ENCODE assay signal across 8 cellular contexts in the genomic region with DNA sequence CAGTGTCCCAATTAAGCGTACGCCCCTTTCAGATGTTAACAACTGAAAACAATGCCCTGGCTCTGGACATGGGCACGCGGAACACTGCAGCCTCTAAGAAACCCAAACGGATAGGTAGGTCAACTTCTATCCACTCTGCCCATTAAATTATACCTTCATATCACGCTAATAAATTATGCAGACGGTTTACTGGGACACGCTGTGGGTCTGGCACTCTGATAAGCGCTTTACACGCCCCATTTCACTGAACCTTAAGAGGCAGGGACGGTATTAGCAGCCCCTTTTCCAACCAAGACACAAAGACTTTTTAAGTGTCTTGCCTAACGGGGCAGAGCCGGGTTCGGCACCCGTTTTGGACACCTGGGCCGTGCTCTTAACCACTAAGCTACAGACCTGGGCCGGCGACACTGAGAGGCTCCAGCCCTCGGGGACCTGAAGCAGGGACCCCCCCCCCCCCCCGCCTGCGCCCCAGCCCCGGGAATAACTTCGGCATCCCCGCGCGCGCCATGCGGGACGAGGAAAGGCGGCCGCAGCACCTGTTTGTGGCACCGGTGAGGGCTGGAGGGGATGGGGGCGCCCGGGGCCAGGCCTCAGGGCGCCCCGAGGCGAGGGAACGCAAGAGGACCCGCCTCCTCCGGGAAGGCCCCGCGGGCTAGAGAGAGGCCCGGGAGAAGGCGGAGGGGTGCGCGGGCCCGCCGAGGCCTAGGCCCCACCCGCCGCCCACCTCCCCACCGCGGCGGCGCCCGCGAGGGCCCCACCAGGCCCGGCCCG. TPM values are rescaled to one million over a fixed set of nuclear protein-coding genes. Genes with fewer than 3 reads are reported as not detected.
DNase-seq lines count a peak whose midpoint lies in the region; ATAC-seq and TF ChIP-seq lines count a peak whose summit lies in the region.

No MANE protein-coding gene starts in this region.

- peak overlapping the region; percentile 58 for H3K4me2 ChIP-seq in neural cell (ENCODE audit: low read length)

- peak; percentile 31 for ATAC-seq in GM19328 (IDR thresholded peaks at IDR 0.05; ENCODE audit: unreplicated experiment)

- peak overlapping the region; percentile 30 for H2AFZ ChIP-seq in neural cell (ENCODE audit: low read depth, low read length)

- H4K20me1 ChIP-seq in neural cell (ENCODE audit: insufficient read depth) = no peaks in the 10 kb centered on the region

- no peaks in the 10 kb centered on the region for H3K9me2 ChIP-seq in neural cell (ENCODE audit: insufficient read depth, low read length)

- no peak for TF ChIP-seq RAD21 in neural cell (conservative IDR thresholded peaks at IDR 0.05)

- H3K27ac Mint-ChIP-seq in activated CD4-positive, alpha-beta T cell treated with anti-CD3 and anti-CD28 coated beads, Interleukin-2, amount 10 ng/mL, durations not matched to agents 24 days and 14 days = peak overlapping the region; percentile 93

- DNase-seq in AG10803 (ENCODE audit: low read depth) (no peak), epithelial cell of esophagus (ENCODE audit: low read depth) (peak; percentile 15), uterus (peak; percentile 36 to 40), GOT3 (lab: John Stamatoyannopoulos, UW) (no peak)
- peak; percentile 76 for DNase-seq in activated CD4-positive, alpha-beta T cell treated with anti-CD3 and anti-CD28 coated beads, Interleukin-2, amount 10 ng/mL, durations not matched to agents 24 days and 14 days

- peaks cover 22% of the 10 kb centered on the region for H3K36me3 Mint-ChIP-seq in activated CD4-positive, alpha-beta T cell treated with anti-CD3 and anti-CD28 coated beads, Interleukin-2, amount 10 ng/mL, durations not matched to agents 24 days and 14 days (ENCODE audit: low read depth)

- H3K9me3 Mint-ChIP-seq in activated CD4-positive, alpha-beta T cell treated with anti-CD3 and anti-CD28 coated beads, Interleukin-2, amount 10 ng/mL, durations not matched to agents 24 days and 14 days = no peaks in the 10 kb centered on the region

- peak overlapping the region; percentile 95 for H3K4me3 Mint-ChIP-seq in activated CD4-positive, alpha-beta T cell treated with anti-CD3 and anti-CD28 coated beads, Interleukin-2, amount 10 ng/mL, durations not matched to agents 24 days and 14 days

- no peak for TF ChIP-seq POLR2A in uterus (IDR thresholded peaks at IDR 0.05)

- no peak for TF ChIP-seq CTCF in AG10803 (conservative IDR thresholded peaks at IDR 0.05; ENCODE audit: low read length)
- TF ChIP-seq CTCF in epithelial cell of esophagus (IDR thresholded peaks at IDR 0.05; ENCODE audit: insufficient read depth, low read depth, low read length, missing control alignments) = no peak
- TF ChIP-seq CTCF in neural cell (IDR thresholded peaks at IDR 0.05; ENCODE audit: poor library complexity, severe bottlenecking) = no peak
- TF ChIP-seq CTCF in uterus (IDR thresholded peaks at IDR 0.05) = no peak

- no peaks in the 10 kb centered on the region for H3F3A ChIP-seq in neural cell (ENCODE audit: insufficient read depth, low read length, poor library complexity, severe bottlenecking)

- peaks cover 3% of the 10 kb centered on the region for H3K27me3 Mint-ChIP-seq in activated CD4-positive, alpha-beta T cell treated with anti-CD3 and anti-CD28 coated beads, Interleukin-2, amount 10 ng/mL, durations not matched to agents 24 days and 14 days

- H3K4me1 ChIP-seq in HUES64 (ENCODE audit: insufficient read depth, low read length) = peaks cover 6% of the 10 kb centered on the region
- no peaks in the 10 kb centered on the region for H3K4me1 ChIP-seq in uterus

- H3K27me3 ChIP-seq in HUES64 (ENCODE audit: insufficient read depth, low read length) (no peaks in the 10 kb centered on the region), neural cell (ENCODE audit: insufficient read depth, low read depth, low read length) (no peaks in the 10 kb centered on the region), uterus (no peaks in the 10 kb centered on the region)

- H3K9ac ChIP-seq in HUES64 (ENCODE audit: low read depth, low read length) (peak overlapping the region; percentile 91), neural cell (ENCODE audit: low read length) (peak overlapping the region; percentile 86)

- no peak for TF ChIP-seq EP300 in neural cell (conservative IDR thresholded peaks at IDR 0.05; ENCODE audit: poor library complexity, severe bottlenecking)

- no peaks in the 10 kb centered on the region for H3K9me3 ChIP-seq in HUES64 (ENCODE audit: insufficient read depth, low read depth, low read length)
- no peaks in the 10 kb centered on the region for H3K9me3 ChIP-seq in neural cell (ENCODE audit: low read length)
- no peaks in the 10 kb centered on the region for H3K9me3 ChIP-seq in uterus

- peak overlapping the region; percentile 80 for H3K4me3 ChIP-seq in AG10803 (ENCODE audit: low read length)
- H3K4me3 ChIP-seq in HUES64 (ENCODE audit: low read length) = peak overlapping the region; percentile 85
- peak overlapping the region; percentile 77 for H3K4me3 ChIP-seq in epithelial cell of esophagus (ENCODE audit: low read length)
- peak overlapping the region; percentile 73 for H3K4me3 ChIP-seq in neural cell (ENCODE audit: low read length)
- H3K4me3 ChIP-seq in uterus = peak overlapping the region; percentile 63 to 98

- H3K4me1 Mint-ChIP-seq in activated CD4-positive, alpha-beta T cell treated with anti-CD3 and anti-CD28 coated beads, Interleukin-2, amount 10 ng/mL, durations not matched to agents 24 days and 14 days = peaks cover 41% of the 10 kb centered on the region

- H3K79me2 ChIP-seq in neural cell (replicated peaks; ENCODE audit: insufficient read depth, low read length) = peaks cover 47% of the 10 kb centered on the region

- H3K27ac ChIP-seq in HUES64 (ENCODE audit: low read depth, low read length) (peak overlapping the region; percentile 81; the same call in 1 of the 2 replicates), neural cell (ENCODE audit: low read length) (peak overlapping the region; percentile 71), uterus (peak overlapping the region; percentile 94 to 96)

- under 1% methylated on average over 57 of the region's 58 CpGs for WGBS in HUES64

- H3K36me3 ChIP-seq in HUES64 (ENCODE audit: insufficient read depth, low read length) = 0 out of 2 replicates have a peak, but pooled peaks cover 6% of the 10 kb centered on the region
- no peaks in the 10 kb centered on the region for H3K36me3 ChIP-seq in neural cell (ENCODE audit: insufficient read depth, low read length)
- H3K36me3 ChIP-seq in uterus = no peaks in the 10 kb centered on the region

- intact Hi-C loops in activated CD4-positive, alpha-beta T cell treated with anti-CD3 and anti-CD28 coated beads, Interleukin-2, amount 10 ng/mL, durations not matched to agents 24 days and 14 days (cut with micrococcal nuclease) = loop anchor here (1.0 to 5.0 kb wide), 5 partner anchors 21 to 141 kb away; a partner anchor contains a TSS
- intact Hi-C loops in uterus (cut with DNase I; ENCODE audit: low total_unique reads) = no loop called here

TF ChIP-seq in neural cell, 6 proteins besides CTCF, POLR2A, EP300 and RAD21:
- TF ChIP-seq TAF1 (IDR thresholded peaks at IDR 0.05; ENCODE audit: low read depth) = no peak

RNA-seq across cellular contexts. Expression of a gene that starts 0.6 kb away (rescaled TPM):
- 75.4 TPM for polyA plus RNA-seq in HUES64 (2013, experiment 1 of 2)
- 79.1 TPM for polyA plus RNA-seq in HUES64 (2013, experiment 2 of 2)
- 73.5 and 73.7 TPM in 2 replicates for total RNA-seq in activated CD4-positive, alpha-beta T cell treated with anti-CD3 and anti-CD28 coated beads, Interleukin-2, amount 10 ng/mL, durations not matched to agents 24 days and 14 days
- 43.1 and 43.3 TPM in 2 replicates for polyA plus RNA-seq in neural cell
- polyA minus RNA-seq in neural cell = 67.4 and 77.7 TPM in 2 replicates
- 10 to 100 TPM; 52.6 to 97.1 (median 73.3) TPM for total RNA-seq in uterus

RNA-seq across cellular contexts. Expression of a gene that starts 31.7 kb away (rescaled TPM):
- 46.9 TPM for polyA plus RNA-seq in HUES64 (2013, experiment 1 of 2)
- 42.6 TPM for polyA plus RNA-seq in HUES64 (2013, experiment 2 of 2)
- total RNA-seq in activated CD4-positive, alpha-beta T cell treated with anti-CD3 and anti-CD28 coated beads, Interleukin-2, amount 10 ng/mL, durations not matched to agents 24 days and 14 days = 56.5 and 56.9 TPM in 2 replicates
- polyA plus RNA-seq in neural cell = 35.4 and 36.2 TPM in 2 replicates
- polyA minus RNA-seq in neural cell = 24.8 and 27.5 TPM in 2 replicates
- total RNA-seq in uterus = 10 to 100 TPM; 11.8 to 35.8 (median 26.5) TPM

Comparison
In these comparisons a context has a peak if more than half of its experiments do, and no peak if none do; other contexts are left out.
1. DNase-seq: peak in activated CD4-positive, alpha-beta T cell treated with anti-CD3 and anti-CD28 coated beads, Interleukin-2, amount 10 ng/mL, durations not matched to agents 24 days and 14 days (single experiment), epithelial cell of esophagus (single experiment) and uterus (2 of 2); none in AG10803 (single experiment) and GOT3 (single experiment).
2. Peak in every context shown above with its lines, with median percentiles within 50 percentile points of each other: H3K4me3 ChIP-seq and H3K27ac ChIP-seq.